Comparison of ENCODE assay signal across 26 cellular contexts in the genomic region with DNA sequence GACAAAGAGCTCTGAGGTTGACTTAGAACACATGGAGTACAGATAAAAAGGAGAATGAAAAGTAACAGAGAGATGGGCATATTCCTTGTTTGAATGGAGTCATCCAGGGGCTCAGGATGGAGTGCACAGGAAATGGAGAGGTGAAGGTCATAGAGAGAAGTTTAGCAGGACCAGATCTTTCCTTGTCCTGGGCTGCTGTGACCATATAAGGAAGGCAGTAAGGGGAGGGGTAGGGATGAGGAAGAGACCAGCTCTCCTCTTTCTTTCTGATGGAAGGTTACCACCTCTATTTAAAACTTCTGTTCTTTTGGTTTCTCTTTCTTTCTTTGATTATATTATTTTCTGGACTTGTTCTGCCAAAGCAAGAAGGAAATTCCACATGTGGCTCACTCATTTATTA. TPM values are rescaled to one million over a fixed set of nuclear protein-coding genes. Genes with fewer than 3 reads are reported as not detected.
"Had no signal": no experiment of that assay in that cellular context is flagged by ENCODE, and none has a peak within 500 bp of the region (broad histone marks: within the 10 kb centered on the region; RNA-seq: fewer than 3 reads in every experiment).

No MANE protein-coding gene starts in this region.

- ATAC-seq: left colon; mucosa of descending colon; stimulated activated effector memory CD8-positive, alpha-beta T cell treated with anti-CD3 and anti-CD28 coated beads, Interleukin-12 subunit alpha, Interleukin-12 subunit beta, amount 100 ng/mL, for 72 hours had no signal

- DNase-seq: activated CD4-positive, alpha-beta memory T cell treated with anti-CD3 and anti-CD28 coated beads, Interleukin-2, amount 10 ng/mL, durations not matched to agents 7 days and 5 days; activated CD4-positive, alpha-beta T cell treated with anti-CD3 and anti-CD28 coated beads for 1 hour; activated CD4-positive, alpha-beta T cell treated with anti-CD3 and anti-CD28 coated beads, Interleukin-2, amount 10 ng/mL, durations not matched to agents 7 days and 5 days; activated CD8-positive, alpha-beta memory T cell treated with anti-CD3 and anti-CD28 coated beads, Interleukin-2, amount 50 U/mL, for 48 hours; activated gamma-delta T cell; activated naive CD4-positive, alpha-beta T cell treated with anti-CD3 and anti-CD28 coated beads, Interleukin-2, amount 10 ng/mL, durations not matched to agents 7 days and 5 days; activated naive CD8-positive, alpha-beta T cell treated with anti-CD3 and anti-CD28 coated beads, Interleukin-2, amount 10 ng/mL, durations not matched to agents 7 days and 5 days; activated T-cell treated with anti-CD3 and anti-CD28 coated beads, Interleukin-2, amount 50 U/mL, for 24 hours; brain microvascular endothelial cell; dorsolateral prefrontal cortex; effector memory CD4-positive, alpha-beta T cell; left colon; mucosa of descending colon; sigmoid colon; small intestine; stimulated activated CD4-positive, alpha-beta T cell treated with anti-CD3 and anti-CD28 coated beads, Interleukin-4, amount 100 ng/mL, for 24 hours; T-helper 1 cell; trophoblast cell; uterus had no signal

- H3K27ac ChIP-seq: ascending aorta, brain microvascular endothelial cell, coronary artery, dorsolateral prefrontal cortex, hepatocyte, neutrophil, sigmoid colon, uterus had no signal

- FAIRE-seq: frontal cortex, keratinocyte, small intestine had no signal

RNA-seq across cellular contexts. Expression of gene AR, which starts 27.0 kb away (rescaled TPM):
- total RNA-seq: activated CD4-positive, alpha-beta T cell treated with anti-CD3 and anti-CD28 coated beads, Interleukin-2, amount 10 ng/mL, durations not matched to agents 7 days and 5 days; activated naive CD8-positive, alpha-beta T cell treated with anti-CD3 and anti-CD28 coated beads, Interleukin-2, amount 10 ng/mL, durations not matched to agents 7 days and 5 days had no signal
